In genomic region chr7:94676431-94676830, GRCh38 we compare ENCODE assay signal across 26 cellular contexts.
"Had no signal": no experiment of that assay in that cellular context is flagged by ENCODE, and none has a peak within 500 bp of the region (broad histone marks: within the 10 kb centered on the region; RNA-seq: fewer than 3 reads in every experiment).

No MANE protein-coding gene starts in this region.

- DNase-seq: activated B cell treated with CpG ODN at 0.5 μM for 24 hours; activated CD4-positive, alpha-beta T cell treated with anti-CD3 and anti-CD28 coated beads for 48 hours; activated CD4-positive, alpha-beta T cell treated with anti-CD3 and anti-CD28 coated beads, Interleukin-2, amount 50 U/mL, for 1 hour; activated CD4-positive, alpha-beta T cell treated with anti-CD3 and anti-CD28 coated beads, Interleukin-2, amount 50 U/mL, for 48 hours; activated CD8-positive, alpha-beta memory T cell treated with anti-CD3 and anti-CD28 coated beads for 24 hours; activated CD8-positive, alpha-beta T cell treated with anti-CD3 and anti-CD28 coated beads for 36 hours; activated gamma-delta T cell treated with Interleukin-2 at 50 U/mL for 16 hours; activated naive CD4-positive, alpha-beta T cell treated with Interleukin-2 at 50 U/mL for 16 hours; activated naive CD8-positive, alpha-beta T cell treated with anti-CD3 and anti-CD28 coated beads for 36 hours; activated naive CD8-positive, alpha-beta T cell treated with anti-CD3 and anti-CD28 coated beads, Interleukin-2, amount 50 U/mL, for 24 hours; activated T-cell treated with anti-CD3 and anti-CD28 coated beads, Interleukin-2, amount 50 U/mL, for 24 hours; activated T-cell treated with anti-CD3 and anti-CD28 coated beads, Interleukin-2, amount 50 U/mL, for 72 hours; adrenal gland; amygdala; aorta; caudate nucleus; effector CD8-positive, alpha-beta T cell; esophagus squamous epithelium; foreskin melanocyte; heart right ventricle; T-helper 1 cell; T-helper 17 cell; T1000; WERI-Rb-1 had no signal

- H3K27ac Mint-ChIP-seq: activated B cell treated with CpG ODN at 0.5 μM for 24 hours; activated CD8-positive, alpha-beta T cell treated with anti-CD3 and anti-CD28 coated beads for 36 hours; activated naive CD4-positive, alpha-beta T cell treated with anti-CD3 and anti-CD28 coated beads, Interleukin-2, amount 50 U/mL, for 24 hours; activated naive CD8-positive, alpha-beta T cell treated with anti-CD3 and anti-CD28 coated beads for 36 hours; activated naive CD8-positive, alpha-beta T cell treated with anti-CD3 and anti-CD28 coated beads, Interleukin-2, amount 50 U/mL, for 24 hours; activated T-cell treated with anti-CD3 and anti-CD28 coated beads, Interleukin-2, amount 50 U/mL, for 24 hours; activated T-cell treated with anti-CD3 and anti-CD28 coated beads, Interleukin-2, amount 50 U/mL, for 72 hours; T-helper 17 cell; T-helper 2 cell treated with Interferon-gamma antibody and Interleukin-4, amounts not matched to agents 5 μg/mL and 100 μg/mL, for 36 hours had no signal

- H3K36me3 Mint-ChIP-seq: activated naive CD4-positive, alpha-beta T cell treated with anti-CD3 and anti-CD28 coated beads, Interleukin-2, amount 50 U/mL, for 24 hours; activated naive CD8-positive, alpha-beta T cell treated with anti-CD3 and anti-CD28 coated beads for 36 hours had no signal

- H3K9me3 Mint-ChIP-seq: activated B cell treated with CpG ODN at 0.5 μM for 24 hours; activated CD8-positive, alpha-beta T cell treated with anti-CD3 and anti-CD28 coated beads for 36 hours; activated naive CD4-positive, alpha-beta T cell treated with anti-CD3 and anti-CD28 coated beads, Interleukin-2, amount 50 U/mL, for 24 hours; activated naive CD8-positive, alpha-beta T cell treated with anti-CD3 and anti-CD28 coated beads for 36 hours; activated naive CD8-positive, alpha-beta T cell treated with anti-CD3 and anti-CD28 coated beads, Interleukin-2, amount 50 U/mL, for 24 hours; activated T-cell treated with anti-CD3 and anti-CD28 coated beads, Interleukin-2, amount 50 U/mL, for 24 hours; activated T-cell treated with anti-CD3 and anti-CD28 coated beads, Interleukin-2, amount 50 U/mL, for 72 hours; T-helper 2 cell treated with Interferon-gamma antibody and Interleukin-4, amounts not matched to agents 5 μg/mL and 100 μg/mL, for 36 hours had no signal

- H3K4me3 Mint-ChIP-seq: activated B cell treated with CpG ODN at 0.5 μM for 24 hours; activated CD8-positive, alpha-beta T cell treated with anti-CD3 and anti-CD28 coated beads for 36 hours; activated naive CD4-positive, alpha-beta T cell treated with anti-CD3 and anti-CD28 coated beads, Interleukin-2, amount 50 U/mL, for 24 hours; activated naive CD8-positive, alpha-beta T cell treated with anti-CD3 and anti-CD28 coated beads for 36 hours; activated naive CD8-positive, alpha-beta T cell treated with anti-CD3 and anti-CD28 coated beads, Interleukin-2, amount 50 U/mL, for 24 hours; activated T-cell treated with anti-CD3 and anti-CD28 coated beads, Interleukin-2, amount 50 U/mL, for 24 hours; activated T-cell treated with anti-CD3 and anti-CD28 coated beads, Interleukin-2, amount 50 U/mL, for 72 hours; T-helper 17 cell; T-helper 2 cell treated with Interferon-gamma antibody and Interleukin-4, amounts not matched to agents 5 μg/mL and 100 μg/mL, for 36 hours had no signal

- H3K4me1 Mint-ChIP-seq: activated B cell treated with CpG ODN at 0.5 μM for 24 hours; activated naive CD4-positive, alpha-beta T cell treated with anti-CD3 and anti-CD28 coated beads, Interleukin-2, amount 50 U/mL, for 24 hours; activated naive CD8-positive, alpha-beta T cell treated with anti-CD3 and anti-CD28 coated beads for 36 hours; activated naive CD8-positive, alpha-beta T cell treated with anti-CD3 and anti-CD28 coated beads, Interleukin-2, amount 50 U/mL, for 24 hours; T-helper 17 cell had no signal

- H3K27me3 Mint-ChIP-seq: activated CD8-positive, alpha-beta T cell treated with anti-CD3 and anti-CD28 coated beads for 36 hours had no signal
